1 cellular context compared by ENCODE assay signal in the genomic region with DNA sequence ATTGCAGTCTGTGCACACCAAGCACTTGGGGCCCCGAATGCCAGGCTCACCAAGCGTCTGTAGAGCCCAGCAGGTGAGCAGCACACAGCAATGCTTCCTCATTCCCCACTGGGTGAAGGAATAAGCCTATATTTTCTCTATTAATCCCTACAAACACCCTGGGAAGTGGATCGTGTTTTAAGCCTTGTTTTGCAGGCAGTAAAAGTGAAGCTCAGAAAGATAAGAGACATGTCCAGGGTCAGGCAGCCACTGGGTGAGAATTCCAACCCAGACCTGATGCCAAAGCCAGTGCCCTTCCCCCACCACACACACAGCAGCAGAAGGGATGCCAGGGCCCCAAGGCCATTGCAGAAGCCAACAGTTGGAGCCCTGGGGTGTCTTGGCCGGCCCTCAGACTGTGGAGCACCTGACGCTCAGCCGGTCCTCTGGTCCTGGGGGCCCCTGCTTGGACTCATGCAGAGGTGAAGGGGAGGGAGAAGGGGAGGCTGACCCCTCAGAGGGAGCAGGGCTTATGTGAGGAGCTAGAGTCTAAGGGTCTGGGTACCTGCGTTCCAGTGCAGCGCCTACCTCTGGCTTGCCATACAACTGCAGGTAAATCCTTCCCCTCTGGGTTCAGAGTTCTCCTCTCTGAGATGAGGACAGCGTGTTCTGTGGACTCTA.
TF ChIP-seq lines count a peak whose summit lies in the region.

No MANE protein-coding gene starts in this region.

TF ChIP-seq in liver, 16 proteins besides CTCF, POLR2A, EP300 and RAD21 (continued from another document):
- TF ChIP-seq, protein P1, sequence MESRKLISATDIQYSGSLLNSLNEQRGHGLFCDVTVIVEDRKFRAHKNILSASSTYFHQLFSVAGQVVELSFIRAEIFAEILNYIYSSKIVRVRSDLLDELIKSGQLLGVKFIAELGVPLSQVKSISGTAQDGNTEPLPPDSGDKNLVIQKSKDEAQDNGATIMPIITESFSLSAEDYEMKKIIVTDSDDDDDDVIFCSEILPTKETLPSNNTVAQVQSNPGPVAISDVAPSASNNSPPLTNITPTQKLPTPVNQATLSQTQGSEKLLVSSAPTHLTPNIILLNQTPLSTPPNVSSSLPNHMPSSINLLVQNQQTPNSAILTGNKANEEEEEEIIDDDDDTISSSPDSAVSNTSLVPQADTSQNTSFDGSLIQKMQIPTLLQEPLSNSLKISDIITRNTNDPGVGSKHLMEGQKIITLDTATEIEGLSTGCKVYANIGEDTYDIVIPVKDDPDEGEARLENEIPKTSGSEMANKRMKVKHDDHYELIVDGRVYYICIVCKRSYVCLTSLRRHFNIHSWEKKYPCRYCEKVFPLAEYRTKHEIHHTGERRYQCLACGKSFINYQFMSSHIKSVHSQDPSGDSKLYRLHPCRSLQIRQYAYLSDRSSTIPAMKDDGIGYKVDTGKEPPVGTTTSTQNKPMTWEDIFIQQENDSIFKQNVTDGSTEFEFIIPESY (IDR thresholded peaks at IDR 0.05), result no peak
- TF ChIP-seq FOXA2 (IDR thresholded peaks at IDR 0.05) (no peak), SP1 (IDR thresholded peaks at IDR 0.05) (peak; percentile 74), YY1 (IDR thresholded peaks at IDR 0.05) (peak; percentile 65), JUND (IDR thresholded peaks at IDR 0.05) (peak in 1 of 2 donors; percentile 36), HNF4A (conservative IDR thresholded peaks at IDR 0.05) (peak; percentile 57 to 62), GABPA (IDR thresholded peaks at IDR 0.05 in 1 of 2, conservative IDR thresholded peaks at IDR 0.05 in 1 of 2) (no peak), RXRA (IDR thresholded peaks at IDR 0.05) (peak; percentile 73 to 87), EGR1 (IDR thresholded peaks at IDR 0.05; ENCODE audit: low read depth in 2 of 2) (peak in 1 of 2 donors; percentile 24), NR2F2 (IDR thresholded peaks at IDR 0.05) (no peak), FOXA1 (IDR thresholded peaks at IDR 0.05) (no peak)
- TF ChIP-seq, protein P2, sequence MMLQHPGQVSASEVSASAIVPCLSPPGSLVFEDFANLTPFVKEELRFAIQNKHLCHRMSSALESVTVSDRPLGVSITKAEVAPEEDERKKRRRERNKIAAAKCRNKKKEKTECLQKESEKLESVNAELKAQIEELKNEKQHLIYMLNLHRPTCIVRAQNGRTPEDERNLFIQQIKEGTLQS (IDR thresholded peaks at IDR 0.05), result no peak
- TF ChIP-seq, protein P3, sequence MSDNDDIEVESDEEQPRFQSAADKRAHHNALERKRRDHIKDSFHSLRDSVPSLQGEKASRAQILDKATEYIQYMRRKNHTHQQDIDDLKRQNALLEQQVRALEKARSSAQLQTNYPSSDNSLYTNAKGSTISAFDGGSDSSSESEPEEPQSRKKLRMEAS (IDR thresholded peaks at IDR 0.05), result no peak
